In the genomic region with DNA sequence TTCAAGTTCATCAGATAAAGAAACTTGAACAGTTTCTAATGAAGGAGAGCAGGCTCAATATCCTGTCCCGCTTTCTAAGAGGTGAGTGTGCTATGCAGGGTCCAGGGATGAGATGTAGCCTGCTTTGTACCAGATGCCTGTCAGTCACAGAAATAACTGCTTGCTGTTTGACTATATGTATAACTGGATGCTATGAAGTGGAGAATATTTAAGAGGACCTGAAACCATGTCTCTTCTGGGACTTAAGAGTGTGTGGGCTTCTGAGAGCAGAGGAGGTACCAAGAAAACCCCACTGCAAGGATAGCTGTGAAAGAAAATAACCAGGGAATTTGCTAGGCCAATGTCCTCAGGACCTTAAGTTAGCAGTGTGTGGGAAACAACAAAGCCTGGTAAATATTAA, we compare ENCODE assay signal across 17 cellular contexts.
A peak's percentile ranks its signal among the peaks of the same experiment; 100 is the strongest.
DNase-seq lines count a peak whose midpoint lies in the region; ATAC-seq, FAIRE-seq and TF ChIP-seq lines count a peak whose summit lies in the region.
"Had no signal": no experiment of that assay in that cellular context is flagged by ENCODE, and none has a peak within 500 bp of the region (broad histone marks: within the 10 kb centered on the region; RNA-seq: fewer than 3 reads in every experiment).

No MANE protein-coding gene starts in this region.

- no peak for TF ChIP-seq CTCF in GM10248 (IDR thresholded peaks at IDR 0.05; ENCODE audit: control extremely low read depth, extremely low read depth, low read depth, missing control alignments)

- DNase-seq in GM10248 (ENCODE audit: extremely low spot score) (peak; percentile 17), GM19239 (ENCODE audit: insufficient read length, low spot score) (no peak), activated gamma-delta T cell (lab: John Stamatoyannopoulos, UW) (no peak), midbrain (lab: John Stamatoyannopoulos, UW) (no peak), NCI-H446 treated with DMSO at 0.1 percent for 48 hours (lab: John Stamatoyannopoulos, UW) (no peak)
- DNase-seq: activated CD4-positive, CD25-positive, alpha-beta regulatory T cell; H7; NCI-H1694; NCI-H526 treated with DMSO at 0.1 percent for 48 hours; Peyer's patch; T-cell had no signal

- ATAC-seq in HG02571 (IDR thresholded peaks at IDR 0.05; ENCODE audit: unreplicated experiment) (peak; percentile 93), HG03103 (IDR thresholded peaks at IDR 0.05; ENCODE audit: low read depth, unreplicated experiment) (peak; percentile 85), HG03175 (IDR thresholded peaks at IDR 0.05; ENCODE audit: unreplicated experiment) (no peak)
- ATAC-seq: gastroesophageal sphincter, T-cell had no signal

- peak; percentile 45 for FAIRE-seq in GM19239 (lab: Jason Lieb, UNC)
- FAIRE-seq: endothelial cell of umbilical vein, islet of Langerhans had no signal

- POLR2A ChIA-PET in GM10248 (lab: Yijun Ruan, JAX): no interaction called here

- CTCF ChIA-PET in GM10248 (lab: Yijun Ruan, JAX): no interaction called here
